34 cellular contexts compared by ENCODE assay signal in the genomic region with DNA sequence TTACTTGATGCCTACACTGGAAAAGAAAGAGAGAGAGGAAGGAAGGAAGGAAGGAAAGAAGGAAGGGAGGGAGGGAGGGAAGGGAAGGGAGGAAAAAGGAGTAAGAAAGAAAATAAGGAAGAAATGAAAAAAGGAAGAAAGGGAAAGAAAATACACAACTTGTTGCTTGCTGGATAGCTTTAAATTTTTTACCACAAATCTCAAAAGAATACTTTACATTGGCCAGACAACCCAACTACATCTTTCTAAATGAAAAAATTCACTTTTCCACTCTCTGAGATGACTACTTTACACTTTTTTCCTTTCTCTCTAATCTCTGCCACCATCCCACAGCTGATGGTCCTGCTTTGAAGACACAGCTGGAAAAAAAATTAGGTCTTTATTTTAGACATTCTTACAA.
"Had no signal": no experiment of that assay in that cellular context is flagged by ENCODE, and none has a peak within 500 bp of the region (broad histone marks: within the 10 kb centered on the region; RNA-seq: fewer than 3 reads in every experiment).

No MANE protein-coding gene starts in this region.

- H3K4me3 ChIP-seq: MG63 had no signal

- DNase-seq: Karpas-422, Kasumi-1, MG63, MM.1S, MV-4-11, NCI-H1048, NCI-H1092, NCI-H1092 treated with DMSO at 0.1 percent for 48 hours, NCI-H1105, NCI-H1105 treated with DMSO at 0.1 percent for 48 hours, NCI-H1417, NCI-H1417 treated with DMSO at 0.1 percent for 48 hours, NCI-H1436, NCI-H1436 treated with DMSO at 0.1 percent for 48 hours, NCI-H146, NCI-H1694, NCI-H1694 treated with DMSO at 0.1 percent for 48 hours, NCI-H187, NCI-H187 treated with DMSO at 0.1 percent for 48 hours, NCI-H1930, NCI-H2029, NCI-H2029 treated with DMSO at 0.1 percent for 48 hours, NCI-H2081, NCI-H2081 treated with DMSO at 0.1 percent for 48 hours, NCI-H2107, NCI-H2171, NCI-H2171 treated with DMSO at 0.1 percent for 48 hours, NCI-H2227 treated with DMSO at 0.1 percent for 48 hours, NCI-H226, NCI-H345, NCI-H446, NCI-H446 treated with DMSO at 0.1 percent for 48 hours, NCI-H510A, NCI-H510A treated with DMSO at 0.1 percent for 48 hours had no signal

- H3K27me3 ChIP-seq: MG63 had no signal

- H3K36me3 ChIP-seq: MG63 had no signal

- H3K9me3 ChIP-seq: MG63 had no signal
